Comparison of ENCODE assay signal across 16 cellular contexts in the genomic region with DNA sequence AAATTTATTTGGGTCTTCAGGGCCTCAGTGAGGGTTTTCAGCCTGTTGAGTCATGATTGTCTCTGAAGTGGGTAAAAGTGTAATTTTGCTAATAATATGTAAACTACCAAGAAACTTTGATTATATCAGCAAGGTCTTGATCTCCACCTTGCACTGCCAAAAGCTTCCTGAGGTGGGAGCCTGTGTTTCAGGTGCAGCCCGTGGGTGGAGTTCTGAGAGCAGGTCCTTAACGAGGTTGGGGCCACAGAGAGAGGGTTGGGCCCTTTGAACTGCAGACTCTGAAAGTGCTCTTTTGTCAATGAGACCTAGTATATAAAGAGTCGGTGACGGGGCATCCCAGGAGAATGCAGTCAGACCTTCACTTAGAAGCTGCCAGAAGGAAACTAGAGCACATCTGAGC.
DNase-seq lines count a peak whose midpoint lies in the region; ATAC-seq, FAIRE-seq and TF ChIP-seq lines count a peak whose summit lies in the region.
"Had no signal": no experiment of that assay in that cellular context is flagged by ENCODE, and none has a peak within 500 bp of the region (broad histone marks: within the 10 kb centered on the region; RNA-seq: fewer than 3 reads in every experiment).

No MANE protein-coding gene starts in this region.

- intact Hi-C loops in GM12878 (cut with micrococcal nuclease; ENCODE audit: unreplicated experiment): no loop called here

- H3K27me3 ChIP-seq in GM23338 (ENCODE audit: insufficient read depth) (no peaks in the 10 kb centered on the region), GM12878 (replicated peaks in 1 of 2; ENCODE audit: control insufficient read depth in 2 of 2, insufficient read depth in 2 of 2, low read length in 1 of 2) (no peaks in the 10 kb centered on the region)

- no peaks in the 10 kb centered on the region for H3K36me3 ChIP-seq in GM23338 (ENCODE audit: insufficient read depth)
- no peaks in the 10 kb centered on the region for H3K36me3 ChIP-seq in GM12878 (ENCODE audit: control insufficient read depth in 2 of 2, insufficient read depth in 2 of 2, low read length in 1 of 2)

- no peak for TF ChIP-seq POLR2A in GM12878 (IDR thresholded peaks at IDR 0.05; ENCODE audit: low read depth, low read length)

- peaks cover 7% of the 10 kb centered on the region for H3K27me3 Mint-ChIP-seq in GM23338 (ENCODE audit: insufficient read depth, low read depth, poor library complexity)
- no peaks in the 10 kb centered on the region for H3K27me3 Mint-ChIP-seq in activated T-cell treated with anti-CD3 and anti-CD28 coated beads, Interleukin-2, amount 50 U/mL, for 72 hours (ENCODE audit: low read depth)
- H3K27me3 Mint-ChIP-seq: B cell; CD4-positive, alpha-beta T cell; IgD-negative memory B cell had no signal

- H3K79me2 ChIP-seq in GM23338 (replicated peaks; ENCODE audit: insufficient read depth) (no peaks in the 10 kb centered on the region), GM12878 (ENCODE audit: control insufficient read depth, insufficient read depth, low read length) (no peaks in the 10 kb centered on the region)

- H4K20me1 ChIP-seq in GM23338 (replicated peaks; ENCODE audit: insufficient read depth) (no peaks in the 10 kb centered on the region), GM12878 (ENCODE audit: control insufficient read depth, insufficient read depth) (no peaks in the 10 kb centered on the region)

- H2AFZ ChIP-seq in GM23338 (no peak overlapping the region), GM12878 (ENCODE audit: control insufficient read depth, low read depth, low read length) (no peak overlapping the region)

- no TSS peak for BruUV-seq in GM12878 (replicated peaks; lab: Mats Ljungman, UMichigan)

- H3K4me3 Mint-ChIP-seq in GM23338: no peak overlapping the region
- no peak overlapping the region for H3K4me3 Mint-ChIP-seq in stimulated activated effector memory CD8-positive, alpha-beta T cell treated with anti-CD3 and anti-CD28 coated beads, Interleukin-12 subunit alpha, Interleukin-12 subunit beta, amount 100 ng/mL, for 72 hours
- H3K4me3 Mint-ChIP-seq in activated T-cell treated with anti-CD3 and anti-CD28 coated beads, Interleukin-2, amount 50 U/mL, for 72 hours: no peak overlapping the region
- H3K4me3 Mint-ChIP-seq: B cell; CD4-positive, alpha-beta T cell; IgD-negative memory B cell had no signal

- H3F3A ChIP-seq in GM23338 (replicated peaks; ENCODE audit: low read depth): no peaks in the 10 kb centered on the region

- no peak overlapping the region for H3K9ac ChIP-seq in GM12878 (ENCODE audit: control insufficient read depth, insufficient read depth, low read length)

- POLR2A ChIA-PET in GM12878 (lab: Charles Lee): no interaction called here

- in situ Hi-C loops in GM12878 (cut with MboI): no loop called here

- CTCF ChIA-PET in GM12878 (lab: Yijun Ruan, JAX): no interaction called here

- H3K4me1 ChIP-seq in GM23338 (ENCODE audit: insufficient read depth) (no peaks in the 10 kb centered on the region), GM12878 (ENCODE audit: control insufficient read depth, insufficient read depth, low read length) (no peaks in the 10 kb centered on the region)

- WGBS in GM12878 (ENCODE audit: insufficient coverage, insufficient replicate concordance, low lambda C conversion rate, missing lambda C conversion rate): 32% methylated on average over 4 of the region's 4 CpGs

- H3K4me3 ChIP-seq in GM23338 (no peak overlapping the region), GM12878 (no peak overlapping the region)

- no peaks in the 10 kb centered on the region for H3K36me3 Mint-ChIP-seq in GM23338 (ENCODE audit: low read depth)
- no peaks in the 10 kb centered on the region for H3K36me3 Mint-ChIP-seq in stimulated activated effector memory CD8-positive, alpha-beta T cell treated with anti-CD3 and anti-CD28 coated beads, Interleukin-12 subunit alpha, Interleukin-12 subunit beta, amount 100 ng/mL, for 72 hours
- no peaks in the 10 kb centered on the region for H3K36me3 Mint-ChIP-seq in activated T-cell treated with anti-CD3 and anti-CD28 coated beads, Interleukin-2, amount 50 U/mL, for 72 hours (ENCODE audit: insufficient read depth in 2 of 2)
- H3K36me3 Mint-ChIP-seq: IgD-negative memory B cell had no signal

- H3K9me2 ChIP-seq in GM23338 (ENCODE audit: insufficient read depth): no peaks in the 10 kb centered on the region

- no peak for FAIRE-seq in GM12878 (lab: Jason Lieb, UNC)
- FAIRE-seq: A204.1, GM19239, H54 had no signal

- RAD21 ChIA-PET in GM12878 (lab: Charles Lee; ENCODE audit: unreplicated experiment): no interaction called here

- no peaks in the 10 kb centered on the region; the same call in 2 of the 3 replicates for H3K9me3 Mint-ChIP-seq in GM23338
- no peaks in the 10 kb centered on the region for H3K9me3 Mint-ChIP-seq in stimulated activated effector memory CD8-positive, alpha-beta T cell treated with anti-CD3 and anti-CD28 coated beads, Interleukin-12 subunit alpha, Interleukin-12 subunit beta, amount 100 ng/mL, for 72 hours
- no peaks in the 10 kb centered on the region for H3K9me3 Mint-ChIP-seq in activated T-cell treated with anti-CD3 and anti-CD28 coated beads, Interleukin-2, amount 50 U/mL, for 72 hours
- H3K9me3 Mint-ChIP-seq: CD4-positive, alpha-beta T cell had no signal

- H3K27ac ChIP-seq in GM23338 (ENCODE audit: low read depth) (no peak overlapping the region), GM12878 (ENCODE audit: control insufficient read depth, insufficient read depth) (no peak overlapping the region)

- H3K4me2 ChIP-seq in GM23338 (no peak overlapping the region), GM12878 (ENCODE audit: control insufficient read depth, insufficient read depth) (no peak overlapping the region)

- no peaks in the 10 kb centered on the region; the same call in 2 of the 3 replicates for H3K9me3 ChIP-seq in GM12878 (replicated peaks; ENCODE audit: control insufficient read depth, insufficient read depth, low read length)

- peak; percentile 29; the same call in 1 of the 2 replicates for TF ChIP-seq RAD21 in GM12878 (IDR thresholded peaks at IDR 0.05; ENCODE audit: insufficient read depth, low read depth, low read length)

- H3K4me1 Mint-ChIP-seq in GM23338: no peaks in the 10 kb centered on the region; the same call in 2 of the 3 replicates
- H3K4me1 Mint-ChIP-seq in stimulated activated effector memory CD8-positive, alpha-beta T cell treated with anti-CD3 and anti-CD28 coated beads, Interleukin-12 subunit alpha, Interleukin-12 subunit beta, amount 100 ng/mL, for 72 hours: no peaks in the 10 kb centered on the region
- H3K4me1 Mint-ChIP-seq in activated T-cell treated with anti-CD3 and anti-CD28 coated beads, Interleukin-2, amount 50 U/mL, for 72 hours (ENCODE audit: low read depth): no peaks in the 10 kb centered on the region
- H3K4me1 Mint-ChIP-seq: B cell, IgD-negative memory B cell had no signal

- SMC1A ChIA-PET in GM12878 (lab: Charles Lee; ENCODE audit: uncharacterized antibody, unreplicated experiment): no interaction called here

- DNase-seq in GM23338 (ENCODE audit: low spot score) (peak; percentile 28), GM12878 (ENCODE audit: low read depth, low spot score) (no peak), pons (ENCODE audit: low spot score) (no peak)
- DNase-seq in stimulated activated effector memory CD8-positive, alpha-beta T cell treated with anti-CD3 and anti-CD28 coated beads, Interleukin-12 subunit alpha, Interleukin-12 subunit beta, amount 100 ng/mL, for 72 hours (ENCODE audit: low spot score in 2 of 2): no peak
- no peak for DNase-seq in activated T-cell treated with anti-CD3 and anti-CD28 coated beads, Interleukin-2, amount 50 U/mL, for 72 hours
- DNase-seq: C1 segment of cervical spinal cord; Calu3; CD4-positive, alpha-beta T cell; DMS 273 treated with DMSO at 0.1 percent for 48 hours had no signal

- no peak overlapping the region for H3K27ac Mint-ChIP-seq in GM23338
- H3K27ac Mint-ChIP-seq in stimulated activated effector memory CD8-positive, alpha-beta T cell treated with anti-CD3 and anti-CD28 coated beads, Interleukin-12 subunit alpha, Interleukin-12 subunit beta, amount 100 ng/mL, for 72 hours: no peak overlapping the region
- H3K27ac Mint-ChIP-seq in activated T-cell treated with anti-CD3 and anti-CD28 coated beads, Interleukin-2, amount 50 U/mL, for 72 hours: no peak overlapping the region
- H3K27ac Mint-ChIP-seq: B cell; CD4-positive, alpha-beta T cell; IgD-negative memory B cell had no signal

- TF ChIP-seq CTCF in GM23338 (conservative IDR thresholded peaks at IDR 0.05; ENCODE audit: low read depth in 2 of 2): peak; percentile 28 to 49
- TF ChIP-seq CTCF in GM12878 (IDR thresholded peaks at IDR 0.05 in 2 of 3, conservative IDR thresholded peaks at IDR 0.05 in 1 of 3; ENCODE audit: control insufficient read depth in 2 of 3, extremely low read depth in 1 of 3, insufficient read depth in 1 of 3, low read depth in 3 of 3, low read length in 3 of 3): no peak

- TF ChIP-seq EP300 in GM12878 (IDR thresholded peaks at IDR 0.05; ENCODE audit: borderline replicate concordance in 1 of 2, control insufficient read depth in 1 of 2, low read depth in 2 of 2, low read length in 2 of 2): no peak

- peak; percentile 81 for ATAC-seq in GM23338
- ATAC-seq in HG02852 (IDR thresholded peaks at IDR 0.05; ENCODE audit: unreplicated experiment): peak; percentile 48
- no peak for ATAC-seq in GM12878
- ATAC-seq in stimulated activated effector memory CD8-positive, alpha-beta T cell treated with anti-CD3 and anti-CD28 coated beads, Interleukin-12 subunit alpha, Interleukin-12 subunit beta, amount 100 ng/mL, for 72 hours: peak; percentile 7
- ATAC-seq in GM18502 (IDR thresholded peaks at IDR 0.05; ENCODE audit: poor library complexity, unreplicated experiment): no peak
- ATAC-seq in activated T-cell treated with anti-CD3 and anti-CD28 coated beads, Interleukin-2, amount 50 U/mL, for 72 hours (replicated peaks in 1 of 2): no peak

TF ChIP-seq in GM23338, 12 proteins besides CTCF, POLR2A, EP300 and RAD21 (continues in another document):
- no peak for TF ChIP-seq JUNB (IDR thresholded peaks at IDR 0.05; ENCODE audit: unreplicated experiment)
- TF ChIP-seq EZH2 (IDR thresholded peaks at IDR 0.05; ENCODE audit: low read depth, unreplicated experiment): no peak
- TF ChIP-seq ZNF114 (CRISPR knock-in tag; IDR thresholded peaks at IDR 0.05): no peak
- TF ChIP-seq NANOG (IDR thresholded peaks at IDR 0.05; ENCODE audit: borderline replicate concordance): no peak
- no peak for TF ChIP-seq EZH2phosphoT487 (IDR thresholded peaks at IDR 0.05; ENCODE audit: unreplicated experiment)

TF ChIP-seq in GM12878, 131 proteins besides CTCF, POLR2A, EP300 and RAD21:
- TF ChIP-seq CREB1 (IDR thresholded peaks at IDR 0.05; ENCODE audit: low read depth) (no peak), NFYA (IDR thresholded peaks at IDR 0.05; ENCODE audit: borderline replicate concordance, low read depth, low read length) (no peak), TCF7 (IDR thresholded peaks at IDR 0.05; ENCODE audit: borderline replicate concordance) (no peak)

Comparison
In these comparisons a context has a peak if more than half of its experiments do, and no peak if none do; other contexts are left out.
1. ATAC-seq: peak in GM23338 (single experiment), HG02852 (single experiment) and stimulated activated effector memory CD8-positive, alpha-beta T cell treated with anti-CD3 and anti-CD28 coated beads, Interleukin-12 subunit alpha, Interleukin-12 subunit beta, amount 100 ng/mL, for 72 hours (single experiment); none in GM12878 (single experiment), GM18502 (single experiment) and activated T-cell treated with anti-CD3 and anti-CD28 coated beads, Interleukin-2, amount 50 U/mL, for 72 hours (0 of 2).
2. CTCF ChIP-seq: peak in GM23338 (2 of 2); none in GM12878 (0 of 3).